ENCODE assay signal across 18 cellular contexts in genomic region chr21:45522381-45522780, GRCh38. TPM values are rescaled to one million over a fixed set of nuclear protein-coding genes. Genes with fewer than 3 reads are reported as not detected.
DNase-seq lines count a peak whose midpoint lies in the region; TF ChIP-seq lines count a peak whose summit lies in the region.
"Had no signal": no experiment of that assay in that cellular context is flagged by ENCODE, and none has a peak within 500 bp of the region (broad histone marks: within the 10 kb centered on the region; RNA-seq: fewer than 3 reads in every experiment).

No MANE protein-coding gene starts in this region.

- TF ChIP-seq CTCF in LNCaP clone FGC (IDR thresholded peaks at IDR 0.05; ENCODE audit: control insufficient read depth, extremely low read depth, insufficient read depth) (no peak), VCaP (conservative IDR thresholded peaks at IDR 0.05) (no peak), prostate gland (IDR thresholded peaks at IDR 0.05) (no peak), transverse colon (IDR thresholded peaks at IDR 0.05) (no peak)

- intact Hi-C loops in prostate gland (cut with DNase I): no loop called here
- intact Hi-C loops in transverse colon (cut with DNase I; ENCODE audit: low total_unique reads): no loop called here

- H3K27ac ChIP-seq in VCaP: peak overlapping the region; percentile 84
- H3K27ac ChIP-seq in prostate gland: peak overlapping the region; percentile 58 to 81
- no peak overlapping the region for H3K27ac ChIP-seq in transverse colon

- H3K4me1 ChIP-seq in prostate gland (replicated peaks) (no peaks in the 10 kb centered on the region), transverse colon (peaks cover 0 to 10% (median 7%) of the 10 kb centered on the region in 4 donors)
- H3K4me1 ChIP-seq: BE2C had no signal

- H3K4me3 ChIP-seq in LNCaP clone FGC (ENCODE audit: low read depth, low read length): no peak overlapping the region
- H3K4me3 ChIP-seq in prostate gland: no peak overlapping the region
- no peak overlapping the region for H3K4me3 ChIP-seq in transverse colon

- H3K9me3 ChIP-seq in prostate gland: no peaks in the 10 kb centered on the region
- peaks cover 23 to 24% of the 10 kb centered on the region in 2 donors for H3K9me3 ChIP-seq in transverse colon

- H3K27me3 ChIP-seq in prostate gland (replicated peaks; ENCODE audit: insufficient read depth) (no peaks in the 10 kb centered on the region), transverse colon (no peaks in the 10 kb centered on the region)
- H3K27me3 ChIP-seq: BE2C had no signal

- DNase-seq in LNCaP clone FGC (ENCODE audit: low read depth) (peak; percentile 54), prostate gland (ENCODE audit: low spot score) (peak; percentile 42), transverse colon (peak; percentile 4), RPMI8226 (no peak), NCI-H1930 (lab: John Stamatoyannopoulos, UW) (no peak), glomerular visceral epithelial cell (ENCODE audit: extremely low spot score) (no peak)
- DNase-seq: ACHN; BE2C; C1 segment of cervical spinal cord; CD4-positive, alpha-beta T cell; DMS153; DMS79; GF-D8; GOT3; H7; HFFc6; IMR-90 had no signal

- TF ChIP-seq POLR2A in prostate gland (IDR thresholded peaks at IDR 0.05) (no peak), transverse colon (IDR thresholded peaks at IDR 0.05) (no peak)

- TF ChIP-seq EP300 in transverse colon (IDR thresholded peaks at IDR 0.05; ENCODE audit: low read depth): no peak

- 84% methylated on average over 6 of the region's 6 CpGs for WGBS in prostate gland
- 97% methylated on average over 6 of the region's 6 CpGs for WGBS in transverse colon (ENCODE audit: low coverage in 1 of 2), 2 donors

- in situ Hi-C loops in transverse colon (cut with MboI; ENCODE audit: low pct_ligation_motif_present in 1 of 4, low pct_unique_long_range_greater_than_20kb in 1 of 4, low sequenced_read_pairs in 3 of 4): no loop called here

- H3K36me3 ChIP-seq in prostate gland: no peaks in the 10 kb centered on the region
- peaks cover 0 to 14% (median 0%) of the 10 kb centered on the region in 4 donors for H3K36me3 ChIP-seq in transverse colon

RNA-seq across cellular contexts. Expression of gene SLC19A1, which starts 19.9 kb away (rescaled TPM):
- total RNA-seq in prostate gland (10 to 100 TPM; 12.2 to 15.5 TPM), transverse colon (10 to 100 TPM in 3 of 4 donors, 1 to 10 TPM in 1; 8.3 to 24.1 (median 17.3) TPM)

Comparison
In these comparisons a context has a peak if more than half of its experiments do, and no peak if none do; other contexts are left out.
1. DNase-seq: peak in LNCaP clone FGC (single experiment), prostate gland (single experiment) and transverse colon (single experiment); none in RPMI8226 (single experiment), NCI-H1930 (0 of 2) and glomerular visceral epithelial cell (single experiment).
2. H3K27ac ChIP-seq: peak in VCaP (single experiment) and prostate gland (2 of 2); none in transverse colon (0 of 4).